In the genomic region with DNA sequence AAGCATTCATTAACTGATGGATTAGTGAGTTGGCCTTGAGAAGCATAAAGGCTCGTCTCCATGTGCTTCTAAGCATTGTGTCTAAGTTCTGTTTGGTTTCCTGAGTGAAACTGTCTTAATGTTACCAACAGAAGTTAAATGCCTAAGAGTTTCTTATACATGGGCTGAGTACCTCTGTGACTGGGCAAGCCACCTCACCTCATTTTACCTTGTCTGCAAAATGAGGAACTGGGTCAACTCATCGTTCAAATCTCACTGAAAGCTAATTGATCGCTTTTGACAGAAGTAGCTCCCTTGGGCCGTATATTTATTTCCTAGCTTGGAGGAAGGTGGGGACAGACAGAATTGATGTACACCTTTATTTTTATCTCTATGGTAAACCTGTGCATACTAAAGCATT, we compare ENCODE assay signal across 22 cellular contexts.
"Had no signal": no experiment of that assay in that cellular context is flagged by ENCODE, and none has a peak within 500 bp of the region (broad histone marks: within the 10 kb centered on the region; RNA-seq: fewer than 3 reads in every experiment).

No MANE protein-coding gene starts in this region.

- DNase-seq: Karpas-422, KG1, MM.1S, NCI-H1092 treated with DMSO at 0.1 percent for 48 hours, NCI-H1436, NCI-H187, NCI-H2029, NCI-H2081 treated with DMSO at 0.1 percent for 48 hours, NCI-H2171, NCI-H226, NCI-H446, NCI-H510A, NCI-H524 treated with DMSO at 0.1 percent for 48 hours, NCI-H774, OCI-M1, PC-9, Right ventricle myocardium superior, RPMI8226, SIG-M5 had no signal

- H2AFZ ChIP-seq: PC-9 had no signal

- H3K9me3 ChIP-seq: SJSA1 had no signal

- H3K27ac ChIP-seq: PC-9, SJSA1, SK-N-MC had no signal

- H3K4me3 ChIP-seq: PC-9, SJSA1, SK-N-MC had no signal

- H3K4me2 ChIP-seq: PC-9 had no signal

- H3K27me3 ChIP-seq: SJSA1 had no signal

- FAIRE-seq: RCC 7860 had no signal
